Comparison of ENCODE assay signal across 8 cellular contexts in the genomic region with DNA sequence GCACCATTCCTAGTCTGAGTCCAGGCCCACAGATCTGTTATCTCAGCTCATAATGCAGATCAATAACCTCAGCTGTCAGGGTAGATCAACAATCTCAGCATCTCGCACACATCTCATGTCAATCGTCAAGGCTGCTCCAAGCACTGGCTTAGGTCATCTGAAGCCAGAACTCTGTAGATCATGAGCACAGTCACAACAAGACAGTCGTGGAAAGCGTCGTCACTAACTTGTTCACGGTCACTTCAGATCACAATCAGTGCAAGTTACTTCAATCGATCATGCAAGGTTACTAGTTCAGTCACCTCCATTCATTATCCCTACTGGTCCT.
DNase-seq lines count a peak whose midpoint lies in the region; ATAC-seq and TF ChIP-seq lines count a peak whose summit lies in the region.

No MANE protein-coding gene starts in this region.

- H3K27ac ChIP-seq in OCI-LY1 (ENCODE audit: low read depth, low read length, poor library complexity, severe bottlenecking) (peak overlapping the region; percentile 16), osteoblast (ENCODE audit: low read depth, low read length) (peak overlapping the region; percentile 78)

- H3K9me2 ChIP-seq in OCI-LY1 (ENCODE audit: low read depth, low read length) = no peaks in the 10 kb centered on the region

- no peak for DNase-seq in osteoblast (ENCODE audit: insufficient read length, low spot score, missing footprints)
- no peak for DNase-seq in DMS79 treated with DMSO at 0.1 percent for 48 hours (lab: John Stamatoyannopoulos, UW)
- no peak for DNase-seq in HEK293T (ENCODE audit: extremely low spot score)
- DNase-seq in globus pallidus (ENCODE audit: low spot score) = no peak

- H3K4me3 ChIP-seq in OCI-LY1 (ENCODE audit: low read depth, low read length, poor library complexity, severe bottlenecking) (peak overlapping the region; percentile 86), endocrine pancreas (ENCODE audit: control insufficient read depth, insufficient read depth, low read length) (peak overlapping the region; percentile 66), osteoblast (ENCODE audit: insufficient read depth, low read length) (peak overlapping the region; percentile 94)

- peaks cover 42% of the 10 kb centered on the region for H3K4me1 ChIP-seq in OCI-LY1 (ENCODE audit: insufficient read depth, low read length, severe bottlenecking)
- H3K4me1 ChIP-seq in endocrine pancreas (ENCODE audit: control insufficient read depth, insufficient read depth, low read length) = peaks cover 6% of the 10 kb centered on the region
- peaks cover 39% of the 10 kb centered on the region for H3K4me1 ChIP-seq in osteoblast (ENCODE audit: insufficient read depth, low read length)

- H3K9ac ChIP-seq in OCI-LY1 (ENCODE audit: low read length) = peak overlapping the region; percentile 85
- peak overlapping the region; percentile 13 for H3K9ac ChIP-seq in endocrine pancreas (ENCODE audit: control insufficient read depth, insufficient read depth, low read length)

- POLR2A ChIA-PET in HEK293T (lab: Yijun Ruan, JAX) = no interaction called here

- CTCF ChIA-PET in HEK293T (lab: Yijun Ruan, JAX) = no interaction called here

- H3K4me2 ChIP-seq in OCI-LY1 (ENCODE audit: low read length) (peak overlapping the region; percentile 93), osteoblast (ENCODE audit: insufficient read depth, low read length) (peak overlapping the region; percentile 92)

- H2AFZ ChIP-seq in OCI-LY1 (ENCODE audit: low read length) (peak overlapping the region; percentile 64; the same call in 1 of the 2 replicates), osteoblast (ENCODE audit: low read length) (peak overlapping the region; percentile 90)

- H4K20me1 ChIP-seq in OCI-LY1 (ENCODE audit: insufficient read depth, low read length) (no peaks in the 10 kb centered on the region), osteoblast (ENCODE audit: insufficient read depth, low read length) (peaks cover 24% of the 10 kb centered on the region)

- H3K79me2 ChIP-seq in OCI-LY1 (ENCODE audit: insufficient read depth, low read length) (peaks cover 13% of the 10 kb centered on the region), osteoblast (ENCODE audit: insufficient read depth, low read length) (peaks cover 46% of the 10 kb centered on the region)

- ATAC-seq in GM18909 (IDR thresholded peaks at IDR 0.05; ENCODE audit: poor library complexity, unreplicated experiment) (peak; percentile 13), HG03039 (IDR thresholded peaks at IDR 0.05; ENCODE audit: unreplicated experiment) (no peak)

- no peaks in the 10 kb centered on the region for H3K9me3 ChIP-seq in OCI-LY1 (ENCODE audit: low read length)
- H3K9me3 ChIP-seq in endocrine pancreas (ENCODE audit: control insufficient read depth, low read length) = no peaks in the 10 kb centered on the region
- H3K9me3 ChIP-seq in osteoblast (ENCODE audit: low read depth, low read length) = no peaks in the 10 kb centered on the region

- TF ChIP-seq CTCF in OCI-LY1 (IDR thresholded peaks at IDR 0.05; ENCODE audit: low read length) = no peak
- no peak for TF ChIP-seq CTCF in osteoblast (IDR thresholded peaks at IDR 0.05; ENCODE audit: extremely low read depth, low read depth, low read length)

- H3K36me3 ChIP-seq in OCI-LY1 (ENCODE audit: insufficient read depth, low read length) (no peaks in the 10 kb centered on the region), endocrine pancreas (ENCODE audit: control insufficient read depth, insufficient read depth, low read length) (no peaks in the 10 kb centered on the region), osteoblast (ENCODE audit: insufficient read depth, low read length) (no peaks in the 10 kb centered on the region)

- no peaks in the 10 kb centered on the region for H3F3A ChIP-seq in OCI-LY1 (ENCODE audit: insufficient read depth, low read length)

- H3K27me3 ChIP-seq in OCI-LY1 (ENCODE audit: insufficient read depth, low read length) (no peaks in the 10 kb centered on the region; the same call in 1 of the 2 replicates), endocrine pancreas (ENCODE audit: control insufficient read depth, insufficient read depth, low read length) (no peaks in the 10 kb centered on the region), osteoblast (ENCODE audit: insufficient read depth, low read length) (no peaks in the 10 kb centered on the region)

TF ChIP-seq in HEK293T, 16 proteins besides CTCF, POLR2A, EP300 and RAD21:
- TF ChIP-seq ELF4 (IDR thresholded peaks at IDR 0.05) = no peak
- TF ChIP-seq, protein P1, sequence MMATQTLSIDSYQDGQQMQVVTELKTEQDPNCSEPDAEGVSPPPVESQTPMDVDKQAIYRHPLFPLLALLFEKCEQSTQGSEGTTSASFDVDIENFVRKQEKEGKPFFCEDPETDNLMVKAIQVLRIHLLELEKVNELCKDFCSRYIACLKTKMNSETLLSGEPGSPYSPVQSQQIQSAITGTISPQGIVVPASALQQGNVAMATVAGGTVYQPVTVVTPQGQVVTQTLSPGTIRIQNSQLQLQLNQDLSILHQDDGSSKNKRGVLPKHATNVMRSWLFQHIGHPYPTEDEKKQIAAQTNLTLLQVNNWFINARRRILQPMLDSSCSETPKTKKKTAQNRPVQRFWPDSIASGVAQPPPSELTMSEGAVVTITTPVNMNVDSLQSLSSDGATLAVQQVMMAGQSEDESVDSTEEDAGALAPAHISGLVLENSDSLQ (IDR thresholded peaks at IDR 0.05) = no peak
- TF ChIP-seq SP1 (IDR thresholded peaks at IDR 0.05) = no peak
- no peak for TF ChIP-seq LEF1 (IDR thresholded peaks at IDR 0.05; ENCODE audit: borderline replicate concordance)
- no peak for TF ChIP-seq NFRKB (IDR thresholded peaks at IDR 0.05)
- no peak for TF ChIP-seq BHLHE40 (IDR thresholded peaks at IDR 0.05; ENCODE audit: borderline replicate concordance)
- TF ChIP-seq HDGF (IDR thresholded peaks at IDR 0.05; ENCODE audit: borderline replicate concordance) = no peak
- TF ChIP-seq TARDBP (IDR thresholded peaks at IDR 0.05) = no peak
- TF ChIP-seq FOXM1 (IDR thresholded peaks at IDR 0.05; ENCODE audit: borderline replicate concordance) = no peak
- no peak for TF ChIP-seq L3MBTL2 (conservative IDR thresholded peaks at IDR 0.05)
- TF ChIP-seq SUZ12 (IDR thresholded peaks at IDR 0.05) = no peak
- TF ChIP-seq FOXK2 (IDR thresholded peaks at IDR 0.05) = no peak
